Comparison of ENCODE assay signal across 19 cellular contexts in the genomic region with DNA sequence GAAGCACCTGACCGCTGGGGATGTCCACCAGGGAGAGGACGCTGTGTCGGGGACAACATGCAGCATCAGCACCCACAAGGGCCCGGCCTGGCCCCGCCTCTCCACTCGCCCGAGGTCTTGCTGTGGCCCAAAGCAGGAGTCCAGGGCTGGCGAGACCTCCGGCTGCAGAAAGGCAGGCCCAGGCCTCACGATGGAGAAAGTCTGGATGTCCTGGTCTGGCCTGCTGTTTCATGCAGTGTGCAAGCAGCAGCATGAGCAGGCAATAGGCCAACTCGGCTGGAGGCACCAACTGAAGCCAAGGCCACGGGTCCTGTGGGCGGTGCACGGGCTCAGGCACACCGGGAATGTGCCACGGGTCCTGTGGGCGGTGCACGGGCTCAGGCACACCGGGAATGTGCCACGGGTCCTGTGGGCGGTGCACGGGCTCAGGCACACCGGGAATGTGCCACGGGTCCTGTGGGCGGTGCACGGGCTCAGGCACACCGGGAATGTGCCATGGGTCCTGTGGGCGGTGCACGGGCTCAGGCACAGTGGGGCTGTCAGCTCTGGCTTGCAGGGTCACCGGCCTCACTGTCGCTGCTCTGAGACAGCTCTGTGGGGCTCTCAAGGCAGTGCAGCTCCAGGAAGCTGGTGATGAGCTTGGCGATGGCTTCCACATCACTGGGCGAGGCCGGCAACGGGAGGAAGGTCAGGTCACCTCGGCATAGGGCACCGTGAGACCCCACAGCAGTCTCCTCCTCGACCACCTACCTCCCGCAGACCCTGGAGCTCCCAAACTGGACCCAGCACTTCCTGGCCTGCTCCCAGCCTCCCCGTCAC. TPM values are rescaled to one million over a fixed set of nuclear protein-coding genes. Genes with fewer than 3 reads are reported as not detected.
DNase-seq lines count a peak whose midpoint lies in the region; ATAC-seq, FAIRE-seq and TF ChIP-seq lines count a peak whose summit lies in the region.
"Had no signal": no experiment of that assay in that cellular context is flagged by ENCODE, and none has a peak within 500 bp of the region (broad histone marks: within the 10 kb centered on the region; RNA-seq: fewer than 3 reads in every experiment).

No MANE protein-coding gene starts in this region.

- no peaks in the 10 kb centered on the region for H3K9me3 Mint-ChIP-seq in stimulated activated naive B cell treated with anti-CD40 and anti-IgM and Interleukin-4, amounts not matched to agents 10 μg/mL and 1 μg/mL and 100 μg/mL, for 72 hours
- H3K9me3 Mint-ChIP-seq in CD8-positive, alpha-beta T cell = no peaks in the 10 kb centered on the region
- H3K9me3 Mint-ChIP-seq: activated naive CD4-positive, alpha-beta T cell treated with anti-CD3 and anti-CD28 coated beads for 36 hours had no signal

- intact Hi-C loops in K562 (cut with micrococcal nuclease) = no loop called here
- intact Hi-C loops in CD8-positive, alpha-beta T cell (cut with DNase I, micrococcal nuclease) = no loop called here

- peaks cover 28 to 38% of the 10 kb centered on the region in 2 donors for H3K36me3 Mint-ChIP-seq in stimulated activated naive B cell treated with anti-CD40 and anti-IgM and Interleukin-4, amounts not matched to agents 10 μg/mL and 1 μg/mL and 100 μg/mL, for 72 hours
- H3K36me3 Mint-ChIP-seq in CD8-positive, alpha-beta T cell = peaks cover 43% of the 10 kb centered on the region

- no peak for FAIRE-seq in K562 (lab: Jason Lieb, UNC)

- ATAC-seq in K562 (no peak), GM21737 (IDR thresholded peaks at IDR 0.05; ENCODE audit: unreplicated experiment) (no peak)
- no peak for ATAC-seq in stimulated activated naive B cell treated with anti-CD40 and anti-IgM and Interleukin-4, amounts not matched to agents 10 μg/mL and 1 μg/mL and 100 μg/mL, for 72 hours (replicated peaks)
- no peak for ATAC-seq in CD8-positive, alpha-beta T cell
- ATAC-seq: activated CD4-positive, CD25-positive, alpha-beta regulatory T cell treated with anti-CD3 and anti-CD28 coated beads, Interleukin-2, amount 50 U/mL, for 24 hours; HCT116; SK-N-SH treated with all-trans-retinoic acid at 6 μM for 48 hours had no signal

- no peak for TF ChIP-seq RAD21 in K562 (CRISPR knock-in tag; conservative IDR thresholded peaks at IDR 0.05 in 1 of 2, IDR thresholded peaks at IDR 0.05 in 1 of 2)

- no peaks in the 10 kb centered on the region for H3K27me3 Mint-ChIP-seq in stimulated activated naive B cell treated with anti-CD40 and anti-IgM and Interleukin-4, amounts not matched to agents 10 μg/mL and 1 μg/mL and 100 μg/mL, for 72 hours
- no peaks in the 10 kb centered on the region for H3K27me3 Mint-ChIP-seq in CD8-positive, alpha-beta T cell (ENCODE audit: low read depth)

- CTCF ChIA-PET in K562 (lab: Yijun Ruan, JAX; ENCODE audit: low intra/inter-chr PET ratio) = no interaction called here
- CTCF ChIA-PET in CD8-positive, alpha-beta T cell (lab: Charles Lee) = no interaction called here

- H3K4me1 Mint-ChIP-seq in stimulated activated naive B cell treated with anti-CD40 and anti-IgM and Interleukin-4, amounts not matched to agents 10 μg/mL and 1 μg/mL and 100 μg/mL, for 72 hours = peaks cover 38 to 73% of the 10 kb centered on the region in 2 donors
- peaks cover 16% of the 10 kb centered on the region for H3K4me1 Mint-ChIP-seq in CD8-positive, alpha-beta T cell (ENCODE audit: low read depth)

- H3K4me3 Mint-ChIP-seq in stimulated activated naive B cell treated with anti-CD40 and anti-IgM and Interleukin-4, amounts not matched to agents 10 μg/mL and 1 μg/mL and 100 μg/mL, for 72 hours = peak overlapping the region in 1 of 2 donors; percentile 17
- H3K4me3 Mint-ChIP-seq in CD8-positive, alpha-beta T cell = no peak overlapping the region
- H3K4me3 Mint-ChIP-seq: activated naive CD4-positive, alpha-beta T cell treated with anti-CD3 and anti-CD28 coated beads for 36 hours had no signal

- no peaks in the 10 kb centered on the region for H3K9me1 ChIP-seq in K562 (ENCODE audit: control insufficient read depth, insufficient read depth, low read length)

- H3K9me3 ChIP-seq in K562 (replicated peaks; ENCODE audit: control insufficient read depth, insufficient read depth, low read depth, low read length) = no peaks in the 10 kb centered on the region
- no peaks in the 10 kb centered on the region for H3K9me3 ChIP-seq in CD8-positive, alpha-beta T cell (ENCODE audit: low read length)
- H3K9me3 ChIP-seq: neutrophil had no signal

- POLR2A ChIA-PET in K562 (lab: Yijun Ruan, JAX) = interaction anchor here (1.4 kb wide), 1 partner anchor 13 kb away, joined by 4 read pairs; no protein-coding TSS in a partner anchor
- POLR2A ChIA-PET in CD8-positive, alpha-beta T cell (lab: Charles Lee) = no interaction called here

- no peak overlapping the region; a peak in 1 of 4 replicates for H3K9ac ChIP-seq in K562 (ENCODE audit: insufficient read depth in 1 of 2, low read depth in 2 of 2, low read length in 2 of 2)

- no peak overlapping the region for H3K4me3 ChIP-seq in K562
- no peak overlapping the region for H3K4me3 ChIP-seq in CD8-positive, alpha-beta T cell (ENCODE audit: low read depth, low read length)
- H3K4me3 ChIP-seq: lung had no signal

- no peak overlapping the region for H2AFZ ChIP-seq in K562 (ENCODE audit: low read depth, low read length)

- no peak for TF ChIP-seq EP300 in K562 (IDR thresholded peaks at IDR 0.05; ENCODE audit: low read length)

- no peak for TF ChIP-seq CTCF in K562 (IDR thresholded peaks at IDR 0.05 in 2 of 3, conservative IDR thresholded peaks at IDR 0.05 in 1 of 3; ENCODE audit: insufficient read depth in 2 of 3, low read depth in 1 of 3, low read length in 3 of 3)
- no peak for TF ChIP-seq CTCF in CD8-positive, alpha-beta T cell (IDR thresholded peaks at IDR 0.05)

- H3K27me3 ChIP-seq in K562 (ENCODE audit: control insufficient read depth in 2 of 2, insufficient read depth in 2 of 2, low read length in 2 of 2) (no peaks in the 10 kb centered on the region), layer of hippocampus (ENCODE audit: control insufficient read depth, insufficient read depth, low read length) (no peaks in the 10 kb centered on the region)
- no peaks in the 10 kb centered on the region for H3K27me3 ChIP-seq in CD8-positive, alpha-beta T cell (ENCODE audit: insufficient read depth, low read length)
- H3K27me3 ChIP-seq: neutrophil had no signal

- H3K36me3 ChIP-seq in K562 (ENCODE audit: control insufficient read depth, insufficient read depth, low read length) = peaks cover 28% of the 10 kb centered on the region; the same call in 2 of the 3 replicates
- H3K36me3 ChIP-seq in CD8-positive, alpha-beta T cell (ENCODE audit: insufficient read depth, low read length) = peaks cover 23% of the 10 kb centered on the region

- BruUV-seq in K562 (replicated peaks; lab: Mats Ljungman, UMichigan) = no TSS peak

- peaks cover 3% of the 10 kb centered on the region; the same call in 2 of the 3 replicates for H3K79me2 ChIP-seq in K562 (ENCODE audit: control insufficient read depth, insufficient read depth, low read length)

- no peaks in the 10 kb centered on the region for H4K20me1 ChIP-seq in K562 (replicated peaks; ENCODE audit: control insufficient read depth, insufficient read depth, low read length)

- H3K27ac Mint-ChIP-seq in stimulated activated naive B cell treated with anti-CD40 and anti-IgM and Interleukin-4, amounts not matched to agents 10 μg/mL and 1 μg/mL and 100 μg/mL, for 72 hours = peak overlapping the region; percentile 65
- H3K27ac Mint-ChIP-seq in CD8-positive, alpha-beta T cell = no peak overlapping the region
- H3K27ac Mint-ChIP-seq: activated naive CD4-positive, alpha-beta T cell treated with anti-CD3 and anti-CD28 coated beads for 36 hours had no signal

- in situ Hi-C loops in K562 (cut with MboI) = no loop called here

- DNase-seq in K562 (ENCODE audit: extremely low read depth in 1 of 4, low spot score in 3 of 4) = no peak
- no peak for DNase-seq in stimulated activated naive B cell treated with anti-CD40 and anti-IgM and Interleukin-4, amounts not matched to agents 10 μg/mL and 1 μg/mL and 100 μg/mL, for 72 hours
- DNase-seq in CD8-positive, alpha-beta T cell = no peak
- DNase-seq in inferior parietal cortex (ENCODE audit: extremely low spot score) = no peak
- DNase-seq: activated naive CD4-positive, alpha-beta T cell treated with anti-CD3 and anti-CD28 coated beads for 36 hours; activated T-cell treated with anti-CD3 and anti-CD28 coated beads, Interleukin-2, amount 50 U/mL, for 48 hours; DND-41; NCI-H1417 treated with DMSO at 0.1 percent for 48 hours; NCI-H2107; NCI-H510A; RPMI8226 had no signal

- TF ChIP-seq POLR2A in GM18526 (IDR thresholded peaks at IDR 0.05; ENCODE audit: extremely low read depth, insufficient read length) (peak; percentile 0), K562 (conservative IDR thresholded peaks at IDR 0.05) (no peak)

- no peak overlapping the region for H3K4me2 ChIP-seq in K562 (ENCODE audit: insufficient read depth, low read length)

- peaks cover 0 to 65% of the 10 kb centered on the region in 2 experiments; a peak in 2 of 5 replicates for H3K4me1 ChIP-seq in K562 (replicated peaks in 1 of 2; ENCODE audit: control insufficient read depth in 2 of 2, insufficient read depth in 2 of 2, low read length in 2 of 2)
- H3K4me1 ChIP-seq in CD8-positive, alpha-beta T cell (ENCODE audit: insufficient read depth, low read length) = peaks cover 14% of the 10 kb centered on the region

- 90% methylated on average over 26 of the region's 40 CpGs for whole genome bisulfite sequencing in K562 (ENCODE audit: insufficient coverage, low coverage, missing lambda C conversion rate)

- no peak overlapping the region for H3K27ac ChIP-seq in K562 (ENCODE audit: extremely low read depth, low read depth, low read length)
- H3K27ac ChIP-seq in layer of hippocampus (ENCODE audit: low read depth, low read length) = peak overlapping the region; percentile 46
- no peak overlapping the region for H3K27ac ChIP-seq in CD8-positive, alpha-beta T cell (ENCODE audit: low read depth, low read length)
- H3K27ac ChIP-seq: neutrophil had no signal

RNA-seq across cellular contexts. Expression of a gene that starts 6.9 kb away (rescaled TPM):
- total RNA-seq in K562 (2011; cell fraction: chromatin; rRNA removed; ENCODE audit: low replicate concordance) = 155 and 369 TPM in 2 replicates
- 226 and 254 TPM in 2 replicates for total RNA-seq in K562 (2011; cell fraction: nucleolus; rRNA removed)
- 195 and 197 TPM in 2 replicates for total RNA-seq in K562 (2011; cell fraction: nucleoplasm; rRNA removed)
- total RNA-seq in K562 (2014; rRNA removed) = 51.8 and 54.5 TPM in 2 replicates
- total RNA-seq in K562 (2014; rRNA removed; fragmentation: Illumina TruSeq; extraction: Trizol) = 29.5 and 35.8 TPM in 2 replicates
- 47.8 and 50.1 TPM in 2 replicates for total RNA-seq in K562 (2015; rRNA removed; fragmentation: Illumina TruSeq; extraction: Trizol)
- total RNA-seq in K562 (2021) = 71.4 and 71.8 TPM in 2 replicates
- 49.9 TPM in 2 replicates for polyA plus RNA-seq in K562 (2011; rRNA removed)
- 58.3 and 104 TPM in 2 replicates for polyA plus RNA-seq in K562 (2011; cell fraction: cytosol; rRNA removed)
- 149 and 242 TPM in 2 replicates for polyA plus RNA-seq in K562 (2011; cell fraction: nucleus; rRNA removed)
- polyA plus RNA-seq in K562 (2012) = 74.7 and 93.3 TPM in 2 replicates
- 68.5 and 74.8 TPM in 2 replicates for polyA plus RNA-seq in K562 (2014; fragmentation: Illumina TruSeq; extraction: Trizol)
- polyA plus RNA-seq in K562 (2014; fragmentation: Nextera tagmentation; extraction: Ambion mirVana) = 1 to 10 TPM; 1.3 to 3.8 TPM
- polyA plus RNA-seq in K562 (2014; rRNA removed) = 64.3 and 64.8 TPM in 2 replicates
- polyA minus RNA-seq in K562 (2011; rRNA and poly(A)+ RNA removed) = 17.2 and 36.1 TPM in 2 replicates
- 32.9 and 43.7 TPM in 2 replicates for polyA minus RNA-seq in K562 (2011; cell fraction: cytosol; rRNA and poly(A)+ RNA removed)
- polyA minus RNA-seq in K562 (2011; cell fraction: nucleus; rRNA and poly(A)+ RNA removed) = 56.5 and 68.9 TPM in 2 replicates
- total RNA-seq in CD8-positive, alpha-beta T cell = 10 to 100 TPM; 52.9 to 63.9 TPM

RNA-seq across cellular contexts. Expression of a gene that starts 14.9 kb away (rescaled TPM):
- total RNA-seq in K562 (2011; cell fraction: chromatin; rRNA removed; ENCODE audit: low replicate concordance) = 547 and 619 TPM in 2 replicates
- 271 and 284 TPM in 2 replicates for total RNA-seq in K562 (2011; cell fraction: nucleolus; rRNA removed)
- total RNA-seq in K562 (2011; cell fraction: nucleoplasm; rRNA removed) = 322 TPM in 2 replicates
- total RNA-seq in K562 (2014; rRNA removed) = 132 and 145 TPM in 2 replicates
- 101 and 104 TPM in 2 replicates for total RNA-seq in K562 (2014; rRNA removed; fragmentation: Illumina TruSeq; extraction: Trizol)
- total RNA-seq in K562 (2015; rRNA removed; fragmentation: Illumina TruSeq; extraction: Trizol) = 84.1 and 89.0 TPM in 2 replicates
- 272 and 273 TPM in 2 replicates for total RNA-seq in K562 (2021)
- polyA plus RNA-seq in K562 (2011; rRNA removed) = 396 and 423 TPM in 2 replicates
- polyA plus RNA-seq in K562 (2011; cell fraction: cytosol; rRNA removed) = 406 and 485 TPM in 2 replicates
- polyA plus RNA-seq in K562 (2011; cell fraction: nucleus; rRNA removed) = 513 and 551 TPM in 2 replicates
- 317 and 446 TPM in 2 replicates for polyA plus RNA-seq in K562 (2012)
- 218 and 257 TPM in 2 replicates for polyA plus RNA-seq in K562 (2014; fragmentation: Illumina TruSeq; extraction: Trizol)
- 100 to 1,000 TPM in 1 of 2 experiments, 10 to 100 TPM in 1; 60.4 to 114 TPM for polyA plus RNA-seq in K562 (2014; fragmentation: Nextera tagmentation; extraction: Ambion mirVana)
- 250 and 261 TPM in 2 replicates for polyA plus RNA-seq in K562 (2014; rRNA removed)
- 234 and 254 TPM in 2 replicates for polyA minus RNA-seq in K562 (2011; rRNA and poly(A)+ RNA removed)
- 143 and 160 TPM in 2 replicates for polyA minus RNA-seq in K562 (2011; cell fraction: cytosol; rRNA and poly(A)+ RNA removed)
- 73.8 and 104 TPM in 2 replicates for polyA minus RNA-seq in K562 (2011; cell fraction: nucleus; rRNA and poly(A)+ RNA removed)
- total RNA-seq in CD8-positive, alpha-beta T cell = 10 to 100 TPM; 60.0 to 60.1 TPM

RNA-seq across cellular contexts. Expression of a gene that starts 25.3 kb away (rescaled TPM):
- 39.5 and 85.3 TPM in 2 replicates for total RNA-seq in K562 (2011; cell fraction: chromatin; rRNA removed; ENCODE audit: low replicate concordance)
- total RNA-seq in K562 (2011; cell fraction: nucleolus; rRNA removed) = 68.9 and 71.6 TPM in 2 replicates
- total RNA-seq in K562 (2011; cell fraction: nucleoplasm; rRNA removed) = 53.3 and 56.9 TPM in 2 replicates
- 34.7 and 44.7 TPM in 2 replicates for total RNA-seq in K562 (2014; rRNA removed)
- 8.9 and 12.3 TPM in 2 replicates for total RNA-seq in K562 (2014; rRNA removed; fragmentation: Illumina TruSeq; extraction: Trizol)
- total RNA-seq in K562 (2015; rRNA removed; fragmentation: Illumina TruSeq; extraction: Trizol) = 18.0 and 18.9 TPM in 2 replicates
- 40.5 and 43.6 TPM in 2 replicates for total RNA-seq in K562 (2021)
- polyA plus RNA-seq in K562 (2011; rRNA removed) = 23.8 and 31.8 TPM in 2 replicates
- polyA plus RNA-seq in K562 (2011; cell fraction: cytosol; rRNA removed) = 43.8 and 57.1 TPM in 2 replicates
- polyA plus RNA-seq in K562 (2011; cell fraction: nucleus; rRNA removed) = 27.5 and 35.1 TPM in 2 replicates
- 31.5 and 39.2 TPM in 2 replicates for polyA plus RNA-seq in K562 (2012)
- polyA plus RNA-seq in K562 (2014; fragmentation: Illumina TruSeq; extraction: Trizol) = 18.3 and 23.3 TPM in 2 replicates
- 1 to 10 TPM in 1 of 2 experiments, under 1 TPM in 1; 0.69 to 1.8 TPM for polyA plus RNA-seq in K562 (2014; fragmentation: Nextera tagmentation; extraction: Ambion mirVana)
- polyA plus RNA-seq in K562 (2014; rRNA removed) = 33.3 and 34.5 TPM in 2 replicates
- 15.2 and 19.6 TPM in 2 replicates for polyA minus RNA-seq in K562 (2011; rRNA and poly(A)+ RNA removed)
- 27.3 and 39.2 TPM in 2 replicates for polyA minus RNA-seq in K562 (2011; cell fraction: cytosol; rRNA and poly(A)+ RNA removed)
- 8.6 and 12.7 TPM in 2 replicates for polyA minus RNA-seq in K562 (2011; cell fraction: nucleus; rRNA and poly(A)+ RNA removed)
- 10 to 100 TPM; 11.4 to 14.1 TPM for total RNA-seq in CD8-positive, alpha-beta T cell

RNA-seq across cellular contexts. Expression of a gene that starts 25.5 kb away (rescaled TPM):
- 73.7 and 159 TPM in 2 replicates for total RNA-seq in K562 (2011; cell fraction: chromatin; rRNA removed; ENCODE audit: low replicate concordance)
- total RNA-seq in K562 (2011; cell fraction: nucleolus; rRNA removed) = 83.4 and 88.2 TPM in 2 replicates
- 65.7 and 67.2 TPM in 2 replicates for total RNA-seq in K562 (2011; cell fraction: nucleoplasm; rRNA removed)
- total RNA-seq in K562 (2014; rRNA removed) = 10.5 and 12.3 TPM in 2 replicates
- total RNA-seq in K562 (2014; rRNA removed; fragmentation: Illumina TruSeq; extraction: Trizol) = 5.3 and 6.7 TPM in 2 replicates
- 8.3 and 10.0 TPM in 2 replicates for total RNA-seq in K562 (2015; rRNA removed; fragmentation: Illumina TruSeq; extraction: Trizol)
- total RNA-seq in K562 (2021) = 16.9 and 17.5 TPM in 2 replicates
- polyA plus RNA-seq in K562 (2011; rRNA removed) = 20.0 and 22.3 TPM in 2 replicates
- 9.6 and 16.9 TPM in 2 replicates for polyA plus RNA-seq in K562 (2011; cell fraction: cytosol; rRNA removed)
- polyA plus RNA-seq in K562 (2011; cell fraction: nucleus; rRNA removed) = 208 and 322 TPM in 2 replicates
- 13.2 and 23.9 TPM in 2 replicates for polyA plus RNA-seq in K562 (2012)
- polyA plus RNA-seq in K562 (2014; fragmentation: Illumina TruSeq; extraction: Trizol) = 8.7 and 10.9 TPM in 2 replicates
- polyA plus RNA-seq in K562 (2014; fragmentation: Nextera tagmentation; extraction: Ambion mirVana) = 1 to 10 TPM; 1.0 TPM
- polyA plus RNA-seq in K562 (2014; rRNA removed) = 21.9 and 25.3 TPM in 2 replicates
- polyA minus RNA-seq in K562 (2011; rRNA and poly(A)+ RNA removed) = 6.1 and 7.1 TPM in 2 replicates
- 5.5 and 6.5 TPM in 2 replicates for polyA minus RNA-seq in K562 (2011; cell fraction: cytosol; rRNA and poly(A)+ RNA removed)
- 28.3 and 30.8 TPM in 2 replicates for polyA minus RNA-seq in K562 (2011; cell fraction: nucleus; rRNA and poly(A)+ RNA removed)
- total RNA-seq in CD8-positive, alpha-beta T cell = 10 to 100 TPM; 24.6 to 25.0 TPM
